In the genomic region with DNA sequence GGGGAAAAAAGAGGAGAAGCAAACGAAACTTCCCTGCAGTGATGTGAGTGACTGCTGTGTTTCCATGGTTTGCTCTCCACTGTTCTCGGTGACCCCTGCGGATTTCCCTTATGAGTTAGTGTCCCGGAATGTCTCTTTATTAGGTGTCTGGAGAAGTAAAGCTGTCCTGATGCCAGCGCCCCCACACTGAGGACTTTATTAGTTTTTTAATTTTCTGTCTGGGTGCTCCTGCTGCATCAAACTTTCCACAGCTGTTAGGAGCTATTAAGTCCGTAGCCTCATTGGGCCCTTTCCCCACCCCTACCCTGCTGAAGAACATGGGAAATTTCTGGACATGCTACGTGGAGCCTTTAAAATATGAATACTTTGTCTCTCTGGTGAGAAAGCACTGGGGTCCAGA, we compare ENCODE assay signal across 17 cellular contexts.
DNase-seq lines count a peak whose midpoint lies in the region; ATAC-seq and TF ChIP-seq lines count a peak whose summit lies in the region.
"Had no signal": no experiment of that assay in that cellular context is flagged by ENCODE, and none has a peak within 500 bp of the region (broad histone marks: within the 10 kb centered on the region; RNA-seq: fewer than 3 reads in every experiment).

No MANE protein-coding gene starts in this region.

- BruUV-seq in Caco-2 (replicated peaks; lab: Mats Ljungman, UMichigan) = no TSS peak

- no peak overlapping the region for H3K4me3 Mint-ChIP-seq in Caco-2 (ENCODE audit: unreplicated experiment)
- H3K4me3 Mint-ChIP-seq: activated CD4-positive, alpha-beta T cell treated with anti-CD3 and anti-CD28 coated beads, Interleukin-2, amount 10 ng/mL, durations not matched to agents 7 days and 5 days; activated naive CD8-positive, alpha-beta T cell treated with anti-CD3 and anti-CD28 coated beads for 36 hours; stimulated activated naive CD8-positive, alpha-beta T cell treated with anti-CD3 and anti-CD28 coated beads, Interleukin-15, Interleukin-2, amounts not matched to agents 100 ng/mL and 50 ng/mL, for 24 hours had no signal

- H3K36me3 Mint-ChIP-seq in Caco-2 (ENCODE audit: insufficient read depth, unreplicated experiment) = peaks cover 6% of the 10 kb centered on the region
- H3K36me3 Mint-ChIP-seq: activated naive CD8-positive, alpha-beta T cell treated with anti-CD3 and anti-CD28 coated beads for 36 hours had no signal

- H3K9me3 Mint-ChIP-seq in Caco-2 (ENCODE audit: unreplicated experiment) = no peaks in the 10 kb centered on the region
- H3K9me3 Mint-ChIP-seq: activated CD4-positive, alpha-beta T cell treated with anti-CD3 and anti-CD28 coated beads, Interleukin-2, amount 10 ng/mL, durations not matched to agents 7 days and 5 days; activated naive CD8-positive, alpha-beta T cell treated with anti-CD3 and anti-CD28 coated beads for 36 hours; stimulated activated naive CD8-positive, alpha-beta T cell treated with anti-CD3 and anti-CD28 coated beads, Interleukin-15, Interleukin-2, amounts not matched to agents 100 ng/mL and 50 ng/mL, for 24 hours had no signal

- H3K27ac ChIP-seq in substantia nigra (ENCODE audit: low read depth, low read length, poor library complexity, severe bottlenecking) = no peak overlapping the region
- H3K27ac ChIP-seq in gastrocnemius medialis = no peak overlapping the region
- H3K27ac ChIP-seq: neutrophil had no signal

- no peak for DNase-seq in Caco-2
- DNase-seq in NT2/D1 (ENCODE audit: low read depth, low spot score) = no peak
- peak; percentile 21 for DNase-seq in fibroblast of pulmonary artery (ENCODE audit: low read depth)
- peak; percentile 78 for DNase-seq in non-pigmented ciliary epithelial cell (ENCODE audit: low read depth)
- no peak for DNase-seq in stimulated activated CD4-positive, alpha-beta T cell treated with anti-CD3 and anti-CD28 coated beads, Interleukin-12 subunit alpha, Interleukin-12 subunit beta, amount 100 ng/mL, for 4 hours
- no peak for DNase-seq in substantia nigra (lab: John Stamatoyannopoulos, UW)
- DNase-seq in gastrocnemius medialis = no peak
- DNase-seq: activated CD4-positive, alpha-beta T cell treated with anti-CD3 and anti-CD28 coated beads, Interleukin-2, amount 10 ng/mL, durations not matched to agents 7 days and 5 days; activated naive CD8-positive, alpha-beta T cell treated with anti-CD3 and anti-CD28 coated beads for 36 hours; activated T-cell treated with anti-CD3 and anti-CD28 coated beads, Interleukin-2, amount 50 U/mL, for 1 hour; cerebellar nuclear complex; DMS79; hippocampal formation; NCI-H1048 had no signal

- H3K9ac ChIP-seq in NT2/D1 (ENCODE audit: insufficient read length, low read depth) = peak overlapping the region; percentile 29

- ATAC-seq in HG02623 (IDR thresholded peaks at IDR 0.05; ENCODE audit: unreplicated experiment) (no peak), gastrocnemius medialis (no peak)

- no peaks in the 10 kb centered on the region for H3K9me3 ChIP-seq in Caco-2
- no peaks in the 10 kb centered on the region for H3K9me3 ChIP-seq in NT2/D1 (ENCODE audit: insufficient read depth, low read length)
- H3K9me3 ChIP-seq in gastrocnemius medialis = no peaks in the 10 kb centered on the region
- H3K9me3 ChIP-seq: neutrophil had no signal

- H3K4me1 Mint-ChIP-seq in Caco-2 (ENCODE audit: low read depth, unreplicated experiment) = peaks cover 32% of the 10 kb centered on the region

- in situ Hi-C loops in gastrocnemius medialis (cut with MboI; ENCODE audit: low sequenced_read_pairs in 4 of 4) = no loop called here

- no peaks in the 10 kb centered on the region for H3K27me3 Mint-ChIP-seq in Caco-2 (ENCODE audit: insufficient read depth, unreplicated experiment)

- no peak for TF ChIP-seq POLR2A in gastrocnemius medialis (IDR thresholded peaks at IDR 0.05)

- H3K27me3 ChIP-seq in Caco-2 (replicated peaks; ENCODE audit: control insufficient read depth, insufficient read depth, low read length) (no peaks in the 10 kb centered on the region), NT2/D1 (ENCODE audit: insufficient read depth, insufficient read length) (peaks cover 19% of the 10 kb centered on the region), gastrocnemius medialis (no peaks in the 10 kb centered on the region)

- H3K4me1 ChIP-seq in Caco-2 = peaks cover 34% of the 10 kb centered on the region
- H3K4me1 ChIP-seq in NT2/D1 (ENCODE audit: insufficient read depth, insufficient read length) = peaks cover 9% of the 10 kb centered on the region
- peaks cover 4 to 22% of the 10 kb centered on the region in 2 donors for H3K4me1 ChIP-seq in gastrocnemius medialis

- intact Hi-C loops in Caco-2 (cut with micrococcal nuclease; ENCODE audit: unreplicated experiment) = loop anchor here (10.0 kb wide), 1 partner anchor 189 kb away; no protein-coding TSS in a partner anchor
- intact Hi-C loops in gastrocnemius medialis (cut with DNase I; ENCODE audit: low total_unique reads) = no loop called here

- POLR2A ChIA-PET in Caco-2 (lab: Charles Lee) = no interaction called here

- CTCF ChIA-PET in Caco-2 (lab: Charles Lee) = no interaction called here

- peak overlapping the region; percentile 9 for H3K27ac Mint-ChIP-seq in Caco-2 (ENCODE audit: unreplicated experiment)
- H3K27ac Mint-ChIP-seq: activated CD4-positive, alpha-beta T cell treated with anti-CD3 and anti-CD28 coated beads, Interleukin-2, amount 10 ng/mL, durations not matched to agents 7 days and 5 days; activated naive CD8-positive, alpha-beta T cell treated with anti-CD3 and anti-CD28 coated beads for 36 hours; stimulated activated naive CD8-positive, alpha-beta T cell treated with anti-CD3 and anti-CD28 coated beads, Interleukin-15, Interleukin-2, amounts not matched to agents 100 ng/mL and 50 ng/mL, for 24 hours had no signal

- no peak for TF ChIP-seq CTCF in Caco-2 (IDR thresholded peaks at IDR 0.05; ENCODE audit: insufficient read depth in 1 of 2, low read depth in 1 of 2, low read length in 1 of 2, severe bottlenecking in 1 of 2, unreplicated experiment in 1 of 2)
- TF ChIP-seq CTCF in fibroblast of pulmonary artery (IDR thresholded peaks at IDR 0.05; ENCODE audit: low read length, missing control alignments) = no peak
- no peak for TF ChIP-seq CTCF in gastrocnemius medialis (IDR thresholded peaks at IDR 0.05 in 4 of 5, conservative IDR thresholded peaks at IDR 0.05 in 1 of 5)

- no peaks in the 10 kb centered on the region for H3K36me3 ChIP-seq in Caco-2 (ENCODE audit: control insufficient read depth, insufficient read depth, low read length)
- no peaks in the 10 kb centered on the region for H3K36me3 ChIP-seq in NT2/D1 (ENCODE audit: insufficient read depth, insufficient read length, low read length)
- no peaks in the 10 kb centered on the region for H3K36me3 ChIP-seq in gastrocnemius medialis
- H3K36me3 ChIP-seq: neutrophil had no signal

- H3K4me3 ChIP-seq in Caco-2 (ENCODE audit: low read depth, low read length) (no peak overlapping the region), NT2/D1 (ENCODE audit: insufficient read length, low read depth) (no peak overlapping the region), fibroblast of pulmonary artery (replicated peaks; ENCODE audit: low read depth, low read length) (no peak overlapping the region), gastrocnemius medialis (no peak overlapping the region)

Comparison
In these comparisons a context has a peak if more than half of its experiments do, and no peak if none do; other contexts are left out.
1. DNase-seq: peak in fibroblast of pulmonary artery (single experiment) and non-pigmented ciliary epithelial cell (single experiment); none in Caco-2 (0 of 2), NT2/D1 (single experiment), stimulated activated CD4-positive, alpha-beta T cell treated with anti-CD3 and anti-CD28 coated beads, Interleukin-12 subunit alpha, Interleukin-12 subunit beta, amount 100 ng/mL, for 4 hours (single experiment), substantia nigra (0 of 49) and gastrocnemius medialis (0 of 2).